In genomic region chr17:9916108-9916507, GRCh38 we compare ENCODE assay signal across 38 cellular contexts. TPM values are rescaled to one million over a fixed set of nuclear protein-coding genes. Genes with fewer than 3 reads are reported as not detected.
"Had no signal": no experiment of that assay in that cellular context is flagged by ENCODE, and none has a peak within 500 bp of the region (broad histone marks: within the 10 kb centered on the region; RNA-seq: fewer than 3 reads in every experiment).

No MANE protein-coding gene starts in this region.

- H3K4me3 Mint-ChIP-seq: activated CD4-positive, alpha-beta memory T cell treated with anti-CD3 and anti-CD28 coated beads, Interleukin-2, amount 10 ng/mL, durations not matched to agents 7 days and 5 days; activated CD4-positive, alpha-beta T cell treated with anti-CD3 and anti-CD28 coated beads for 36 hours; activated CD4-positive, alpha-beta T cell treated with anti-CD3 and anti-CD28 coated beads, Interleukin-2, amount 10 ng/mL, durations not matched to agents 7 days and 5 days; activated CD8-positive, alpha-beta memory T cell treated with anti-CD3 and anti-CD28 coated beads, Interleukin-2, amount 10 ng/mL, durations not matched to agents 7 days and 5 days; activated CD8-positive, alpha-beta T cell treated with anti-CD3 and anti-CD28 coated beads, Interleukin-2, amount 10 ng/mL, durations not matched to agents 7 days and 5 days; activated naive CD4-positive, alpha-beta T cell treated with anti-CD3 and anti-CD28 coated beads for 36 hours; activated naive CD8-positive, alpha-beta T cell treated with anti-CD3 and anti-CD28 coated beads for 36 hours; activated T-cell treated with anti-CD3 and anti-CD28 coated beads, Interleukin-2, amount 50 U/mL, for 4 hours; activated T-cell treated with anti-CD3 and anti-CD28 coated beads, Interleukin-2, amount 50 U/mL, for 72 hours; activated T-helper 1 cell treated with anti-CD3 and anti-CD28 coated beads, Interleukin-12 subunit alpha, Interleukin-12 subunit beta, Interleukin-2, Interleukin-4 antibody, amounts not matched to agents 30 ng/mL and 10 ng/mL and 1 ng/mL, durations not matched to agents 14 hours and 24 hours and 36 hours; activated T-helper 17 cell treated with anti-CD3 and anti-CD28 coated beads, Interleukin-2, amount 50 U/mL, for 72 hours; brain; central memory CD8-positive, alpha-beta T cell; T-helper 1 cell treated with Interleukin-12 subunit alpha and Interleukin-12 subunit beta and Interleukin-4 antibody, amounts not matched to agents 30 μg/mL and 1 μg/mL, for 36 hours; T-helper 2 cell treated with Interferon-gamma antibody and Interleukin-4, amounts not matched to agents 5 μg/mL and 100 μg/mL, for 36 hours; WTC11 had no signal

- H3K27ac ChIP-seq: adrenal gland, ascending aorta, cardiac muscle cell, VCaP had no signal

- H3K27me3 Mint-ChIP-seq: activated CD4-positive, alpha-beta memory T cell treated with anti-CD3 and anti-CD28 coated beads, Interleukin-2, amount 10 ng/mL, durations not matched to agents 7 days and 5 days; activated CD4-positive, alpha-beta T cell treated with anti-CD3 and anti-CD28 coated beads for 36 hours; activated CD4-positive, alpha-beta T cell treated with anti-CD3 and anti-CD28 coated beads, Interleukin-2, amount 10 ng/mL, durations not matched to agents 7 days and 5 days; activated CD8-positive, alpha-beta memory T cell treated with anti-CD3 and anti-CD28 coated beads, Interleukin-2, amount 10 ng/mL, durations not matched to agents 7 days and 5 days; activated naive CD8-positive, alpha-beta T cell treated with anti-CD3 and anti-CD28 coated beads for 36 hours; activated T-helper 17 cell treated with anti-CD3 and anti-CD28 coated beads, Interleukin-2, amount 50 U/mL, for 72 hours; brain; central memory CD8-positive, alpha-beta T cell had no signal

- DNase-seq: activated CD4-positive, alpha-beta memory T cell treated with anti-CD3 and anti-CD28 coated beads, Interleukin-2, amount 10 ng/mL, durations not matched to agents 7 days and 5 days; activated CD4-positive, alpha-beta T cell treated with anti-CD3 and anti-CD28 coated beads for 1 hour; activated CD4-positive, alpha-beta T cell treated with anti-CD3 and anti-CD28 coated beads for 36 hours; activated CD4-positive, alpha-beta T cell treated with anti-CD3 and anti-CD28 coated beads for 48 hours; activated CD4-positive, alpha-beta T cell treated with anti-CD3 and anti-CD28 coated beads, Interleukin-2, amount 10 ng/mL, durations not matched to agents 7 days and 5 days; activated CD4-positive, alpha-beta T cell treated with anti-CD3 and anti-CD28 coated beads, Interleukin-2, amount 50 U/mL, for 48 hours; activated CD4-positive, CD25-positive, alpha-beta regulatory T cell; activated CD8-positive, alpha-beta memory T cell treated with anti-CD3 and anti-CD28 coated beads for 24 hours; activated CD8-positive, alpha-beta memory T cell treated with anti-CD3 and anti-CD28 coated beads, Interleukin-2, amount 10 ng/mL, durations not matched to agents 7 days and 5 days; activated CD8-positive, alpha-beta memory T cell treated with anti-CD3 and anti-CD28 coated beads, Interleukin-2, amount 50 U/mL, for 48 hours; activated CD8-positive, alpha-beta T cell treated with anti-CD3 and anti-CD28 coated beads, Interleukin-2, amount 10 ng/mL, durations not matched to agents 7 days and 5 days; activated effector memory CD4-positive, alpha-beta T cell treated with anti-CD3 and anti-CD28 coated beads, Interleukin-2, amount 50 U/mL, for 16 hours; activated gamma-delta T cell treated with Interleukin-2 at 50 U/mL for 16 hours; activated naive CD4-positive, alpha-beta T cell; activated naive CD4-positive, alpha-beta T cell treated with anti-CD3 and anti-CD28 coated beads for 36 hours; activated naive CD4-positive, alpha-beta T cell treated with anti-CD3 and anti-CD28 coated beads, Interleukin-2, amount 50 U/mL, for 16 hours; activated naive CD8-positive, alpha-beta T cell treated with anti-CD3 and anti-CD28 coated beads for 36 hours; activated T-cell treated with anti-CD3 and anti-CD28 coated beads, Interleukin-2, amount 50 U/mL, for 4 hours; activated T-cell treated with anti-CD3 and anti-CD28 coated beads, Interleukin-2, amount 50 U/mL, for 72 hours; adrenal gland; amniotic stem cell; anterior cingulate cortex; caudate nucleus; cerebellar nuclear complex; T-helper 1 cell; T-helper 2 cell; T-helper 9 cell had no signal

- H3K9me3 Mint-ChIP-seq: activated CD4-positive, alpha-beta memory T cell treated with anti-CD3 and anti-CD28 coated beads, Interleukin-2, amount 10 ng/mL, durations not matched to agents 7 days and 5 days; activated CD4-positive, alpha-beta T cell treated with anti-CD3 and anti-CD28 coated beads, Interleukin-2, amount 10 ng/mL, durations not matched to agents 7 days and 5 days; activated naive CD4-positive, alpha-beta T cell treated with anti-CD3 and anti-CD28 coated beads for 36 hours; activated naive CD4-positive, alpha-beta T cell treated with anti-CD3 and anti-CD28 coated beads, Interleukin-2, amount 50 U/mL, for 72 hours; activated naive CD8-positive, alpha-beta T cell treated with anti-CD3 and anti-CD28 coated beads for 36 hours; activated T-cell treated with anti-CD3 and anti-CD28 coated beads, Interleukin-2, amount 50 U/mL, for 4 hours; activated T-cell treated with anti-CD3 and anti-CD28 coated beads, Interleukin-2, amount 50 U/mL, for 72 hours; activated T-helper 1 cell treated with anti-CD3 and anti-CD28 coated beads, Interleukin-12 subunit alpha, Interleukin-12 subunit beta, Interleukin-2, Interleukin-4 antibody, amounts not matched to agents 30 ng/mL and 10 ng/mL and 1 ng/mL, durations not matched to agents 14 hours and 24 hours and 36 hours; activated T-helper 17 cell treated with anti-CD3 and anti-CD28 coated beads, Interleukin-2, amount 50 U/mL, for 72 hours; central memory CD8-positive, alpha-beta T cell; T-helper 1 cell treated with Interleukin-12 subunit alpha and Interleukin-12 subunit beta and Interleukin-4 antibody, amounts not matched to agents 30 μg/mL and 1 μg/mL, for 36 hours; T-helper 2 cell treated with Interferon-gamma antibody and Interleukin-4, amounts not matched to agents 5 μg/mL and 100 μg/mL, for 36 hours; WTC11 had no signal

- H3K27ac Mint-ChIP-seq: activated CD4-positive, alpha-beta memory T cell treated with anti-CD3 and anti-CD28 coated beads, Interleukin-2, amount 10 ng/mL, durations not matched to agents 7 days and 5 days; activated CD4-positive, alpha-beta T cell treated with anti-CD3 and anti-CD28 coated beads for 36 hours; activated CD4-positive, alpha-beta T cell treated with anti-CD3 and anti-CD28 coated beads, Interleukin-2, amount 10 ng/mL, durations not matched to agents 7 days and 5 days; activated CD8-positive, alpha-beta memory T cell treated with anti-CD3 and anti-CD28 coated beads, Interleukin-2, amount 10 ng/mL, durations not matched to agents 7 days and 5 days; activated CD8-positive, alpha-beta T cell treated with anti-CD3 and anti-CD28 coated beads, Interleukin-2, amount 10 ng/mL, durations not matched to agents 7 days and 5 days; activated naive CD4-positive, alpha-beta T cell treated with anti-CD3 and anti-CD28 coated beads for 36 hours; activated naive CD4-positive, alpha-beta T cell treated with anti-CD3 and anti-CD28 coated beads, Interleukin-2, amount 50 U/mL, for 72 hours; activated naive CD8-positive, alpha-beta T cell treated with anti-CD3 and anti-CD28 coated beads for 36 hours; activated T-cell treated with anti-CD3 and anti-CD28 coated beads, Interleukin-2, amount 50 U/mL, for 72 hours; activated T-helper 1 cell treated with anti-CD3 and anti-CD28 coated beads, Interleukin-12 subunit alpha, Interleukin-12 subunit beta, Interleukin-2, Interleukin-4 antibody, amounts not matched to agents 30 ng/mL and 10 ng/mL and 1 ng/mL, durations not matched to agents 14 hours and 24 hours and 36 hours; activated T-helper 17 cell treated with anti-CD3 and anti-CD28 coated beads, Interleukin-2, amount 50 U/mL, for 72 hours; brain; T-helper 1 cell treated with Interleukin-12 subunit alpha and Interleukin-12 subunit beta and Interleukin-4 antibody, amounts not matched to agents 30 μg/mL and 1 μg/mL, for 36 hours; T-helper 2 cell treated with Interferon-gamma antibody and Interleukin-4, amounts not matched to agents 5 μg/mL and 100 μg/mL, for 36 hours; WTC11 had no signal

- H3K36me3 Mint-ChIP-seq: activated CD8-positive, alpha-beta memory T cell treated with anti-CD3 and anti-CD28 coated beads, Interleukin-2, amount 10 ng/mL, durations not matched to agents 7 days and 5 days; activated naive CD4-positive, alpha-beta T cell treated with anti-CD3 and anti-CD28 coated beads, Interleukin-2, amount 50 U/mL, for 72 hours; activated naive CD8-positive, alpha-beta T cell treated with anti-CD3 and anti-CD28 coated beads for 36 hours; WTC11 had no signal

- H3K4me1 Mint-ChIP-seq: activated CD4-positive, alpha-beta memory T cell treated with anti-CD3 and anti-CD28 coated beads, Interleukin-2, amount 10 ng/mL, durations not matched to agents 7 days and 5 days; activated CD4-positive, alpha-beta T cell treated with anti-CD3 and anti-CD28 coated beads for 36 hours; activated CD4-positive, alpha-beta T cell treated with anti-CD3 and anti-CD28 coated beads, Interleukin-2, amount 10 ng/mL, durations not matched to agents 7 days and 5 days; activated CD8-positive, alpha-beta memory T cell treated with anti-CD3 and anti-CD28 coated beads, Interleukin-2, amount 10 ng/mL, durations not matched to agents 7 days and 5 days; activated naive CD8-positive, alpha-beta T cell treated with anti-CD3 and anti-CD28 coated beads for 36 hours; activated T-helper 17 cell treated with anti-CD3 and anti-CD28 coated beads, Interleukin-2, amount 50 U/mL, for 72 hours; brain; central memory CD8-positive, alpha-beta T cell; WTC11 had no signal

RNA-seq across cellular contexts. Expression of gene RCVRN, which starts 11.0 kb away (rescaled TPM):
- polyA plus RNA-seq: cardiac muscle cell had no signal
